ENCODE assay signal across 8 cellular contexts in the genomic region with DNA sequence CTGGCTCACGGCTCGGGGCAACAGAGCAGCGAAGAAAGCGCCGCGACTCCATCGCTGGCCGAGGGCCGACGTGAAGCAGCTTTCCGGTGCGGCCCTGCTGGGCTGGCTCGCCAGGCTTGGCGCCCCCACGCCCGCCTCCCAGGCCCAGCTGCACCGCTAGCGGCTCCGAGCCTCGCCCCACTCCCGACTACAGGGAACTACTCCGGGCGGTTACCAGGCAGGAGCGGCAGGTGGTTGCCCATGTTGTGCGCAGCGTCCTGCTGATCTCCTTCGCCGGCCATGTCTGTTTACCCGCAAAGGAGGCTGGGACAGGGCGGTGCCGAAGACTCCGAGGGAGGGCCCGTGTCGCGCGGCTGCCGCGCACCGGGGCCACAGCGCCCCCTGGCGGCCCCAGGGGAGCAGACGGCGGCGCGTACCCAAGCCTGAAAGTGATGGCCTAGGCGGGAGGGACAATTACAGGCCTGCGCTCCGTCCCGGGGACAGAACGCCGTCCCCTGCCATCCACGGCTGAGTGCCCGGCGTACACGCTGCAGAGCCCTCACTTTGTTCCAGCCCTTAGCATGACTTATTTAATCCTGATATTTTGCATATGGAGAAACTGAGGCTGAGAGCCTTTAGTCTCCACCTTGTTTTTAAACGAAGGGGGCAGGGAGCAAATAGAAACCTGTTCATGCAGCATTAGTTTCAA. TPM values are rescaled to one million over a fixed set of nuclear protein-coding genes. Genes with fewer than 3 reads are reported as not detected.
DNase-seq lines count a peak whose midpoint lies in the region; ATAC-seq and TF ChIP-seq lines count a peak whose summit lies in the region.

Gene CRBN, minus strand, starts transcription at position 285 of the 688 bp plus-strand sequence. Its CDS starts 4 bp downstream, at position 281.

- peak; percentile 80 to 94 (median 87) for DNase-seq in CD8-positive, alpha-beta T cell
- peak; percentile 78 for DNase-seq in NK-92 treated with Interleukin-12 subunit alpha and Interleukin-12 subunit beta, amount 100 ng/mL, for 24 hours (lab: John Stamatoyannopoulos, UW)
- DNase-seq in effector memory CD4-positive, alpha-beta T cell, result peak; percentile 80 to 84 (median 80)
- DNase-seq in memory B cell (ENCODE audit: low spot score in 2 of 2), result peak; percentile 87 to 89
- DNase-seq in stimulated activated CD8-positive, alpha-beta memory T cell treated with anti-CD3 and anti-CD28 coated beads, Interleukin-12 subunit alpha, Interleukin-12 subunit beta, amount 100 ng/mL, for 24 hours (ENCODE audit: extremely low read depth), result peak; percentile 66

- POLR2A ChIA-PET in CD8-positive, alpha-beta T cell (lab: Charles Lee), result interaction anchor here (1.2 kb wide), 1 partner anchor 13 kb away, joined by 9 read pairs; no protein-coding TSS in a partner anchor
- POLR2A ChIA-PET in activated CD8-positive, alpha-beta memory T cell treated with anti-CD3 and anti-CD28 coated beads for 36 hours (lab: Charles Lee), result no interaction called here

- peak within 1 kb of the TSS; percentile 89 for H3K4me3 Mint-ChIP-seq in CD8-positive, alpha-beta T cell
- peak within 1 kb of the TSS; percentile 92 for H3K4me3 Mint-ChIP-seq in memory B cell

- peaks cover 47% of the 10 kb centered on the region for H3K4me1 ChIP-seq in CD8-positive, alpha-beta T cell (ENCODE audit: insufficient read depth, low read length)
- peaks cover 38% of the 10 kb centered on the region for H3K4me1 ChIP-seq in effector memory CD4-positive, alpha-beta T cell (ENCODE audit: control insufficient read depth, insufficient read depth, low read length, poor library complexity, severe bottlenecking)

- H3K27ac Mint-ChIP-seq in CD8-positive, alpha-beta T cell, result peak within 1 kb of the TSS; percentile 91
- peak within 1 kb of the TSS; percentile 87 for H3K27ac Mint-ChIP-seq in memory B cell

- peak within 1 kb of the TSS; percentile 80 for H3K27ac ChIP-seq in CD8-positive, alpha-beta T cell (ENCODE audit: low read depth, low read length)
- H3K27ac ChIP-seq in effector memory CD4-positive, alpha-beta T cell (ENCODE audit: insufficient read depth, low read length, poor library complexity, severe bottlenecking), result peak within 1 kb of the TSS; percentile 89

- peaks cover 5% of the 10 kb centered on the region for H3K36me3 ChIP-seq in CD8-positive, alpha-beta T cell (ENCODE audit: insufficient read depth, low read length)
- no peaks in the 10 kb centered on the region for H3K36me3 ChIP-seq in effector memory CD4-positive, alpha-beta T cell (ENCODE audit: control insufficient read depth, insufficient read depth, low read length)

- H3K4me1 Mint-ChIP-seq in CD8-positive, alpha-beta T cell (ENCODE audit: low read depth), result peaks cover 43% of the 10 kb centered on the region
- H3K4me1 Mint-ChIP-seq in memory B cell, result peaks cover 21% of the 10 kb centered on the region

- H3K27me3 ChIP-seq in CD8-positive, alpha-beta T cell (ENCODE audit: insufficient read depth, low read length), result no peaks in the 10 kb centered on the region
- no peaks in the 10 kb centered on the region for H3K27me3 ChIP-seq in effector memory CD4-positive, alpha-beta T cell (replicated peaks; ENCODE audit: control insufficient read depth, insufficient read depth, low read length, poor library complexity, severe bottlenecking)

- H3K27me3 Mint-ChIP-seq in CD8-positive, alpha-beta T cell (ENCODE audit: low read depth), result no peaks in the 10 kb centered on the region
- peaks cover 2% of the 10 kb centered on the region for H3K27me3 Mint-ChIP-seq in memory B cell

- CTCF ChIA-PET in CD8-positive, alpha-beta T cell (lab: Charles Lee), result interaction anchor here (0.7 to 3.9 kb wide), 8 partner anchors 9 to 46 kb away, joined by 3 to 20 read pairs (median 4); no protein-coding TSS in a partner anchor
- CTCF ChIA-PET in activated CD8-positive, alpha-beta memory T cell treated with anti-CD3 and anti-CD28 coated beads for 36 hours (lab: Charles Lee), result interaction anchor here (0.8 to 1.1 kb wide), 2 partner anchors 9 to 10 kb away, joined by 3 read pairs; no protein-coding TSS in a partner anchor

- H3K9me3 ChIP-seq in CD8-positive, alpha-beta T cell (ENCODE audit: low read length), result no peaks in the 10 kb centered on the region
- no peaks in the 10 kb centered on the region for H3K9me3 ChIP-seq in effector memory CD4-positive, alpha-beta T cell (ENCODE audit: control insufficient read depth, low read length)

- intact Hi-C loops in CD8-positive, alpha-beta T cell (cut with DNase I, micrococcal nuclease), result loop anchor here (1.0 to 10.0 kb wide), 10 partner anchors 13 to 1943 kb away; partner anchors contain the start of genes ARL8B (in 2 of the 2), ITPR1 (in 2 of the 2), SETMAR (in 2 of the 2) and TRNT1 (in 2 of the 2)

- H3K4me3 ChIP-seq in CD8-positive, alpha-beta T cell (ENCODE audit: low read depth, low read length), result peak within 1 kb of the TSS; percentile 70
- H3K4me3 ChIP-seq in effector memory CD4-positive, alpha-beta T cell (ENCODE audit: insufficient read depth, low read depth, low read length, poor library complexity, severe bottlenecking), result peak within 1 kb of the TSS; percentile 85

- ATAC-seq in CD8-positive, alpha-beta T cell, result peak; percentile 96
- peak; percentile 98 for ATAC-seq in GM19372 (IDR thresholded peaks at IDR 0.05; ENCODE audit: low read depth, unreplicated experiment)
- ATAC-seq in HG03521 (IDR thresholded peaks at IDR 0.05; ENCODE audit: unreplicated experiment), result peak; percentile 100
- ATAC-seq in memory B cell (ENCODE audit: low read depth), result peak; percentile 96

- peak; percentile 90 for TF ChIP-seq CTCF in CD8-positive, alpha-beta T cell (IDR thresholded peaks at IDR 0.05)

- H3K36me3 Mint-ChIP-seq in CD8-positive, alpha-beta T cell, result peaks cover 28% of the 10 kb centered on the region
- peaks cover 4% of the 10 kb centered on the region for H3K36me3 Mint-ChIP-seq in memory B cell

- no peaks in the 10 kb centered on the region for H3K9me3 Mint-ChIP-seq in CD8-positive, alpha-beta T cell
- H3K9me3 Mint-ChIP-seq in memory B cell, result no peaks in the 10 kb centered on the region

RNA-seq across cellular contexts. Expression of gene CRBN, which starts in this region (rescaled TPM):
- 100 to 1,000 TPM; 143 to 144 TPM for total RNA-seq in CD8-positive, alpha-beta T cell
- total RNA-seq in activated CD8-positive, alpha-beta memory T cell treated with anti-CD3 and anti-CD28 coated beads for 36 hours, result 10 to 100 TPM; 35.2 to 40.2 TPM

Comparison
In these comparisons a context has a peak if more than half of its experiments do, and no peak if none do; other contexts are left out.
1. Peak in every context shown above with its lines: DNase-seq, ATAC-seq, H3K4me3 ChIP-seq and H3K27ac ChIP-seq.